In genomic region chr3:179391906-179392305, GRCh38 we compare ENCODE assay signal across 23 cellular contexts. TPM values are rescaled to one million over a fixed set of nuclear protein-coding genes. Genes with fewer than 3 reads are reported as not detected.
DNase-seq lines count a peak whose midpoint lies in the region; ATAC-seq and TF ChIP-seq lines count a peak whose summit lies in the region.
"Had no signal": no experiment of that assay in that cellular context is flagged by ENCODE, and none has a peak within 500 bp of the region (broad histone marks: within the 10 kb centered on the region; RNA-seq: fewer than 3 reads in every experiment).

No MANE protein-coding gene starts in this region.

- ATAC-seq in GM18868 (IDR thresholded peaks at IDR 0.05; ENCODE audit: unreplicated experiment) (peak; percentile 72), GM21737 (IDR thresholded peaks at IDR 0.05; ENCODE audit: unreplicated experiment) (no peak)
- ATAC-seq: CD8-positive, alpha-beta T cell; HCT116 had no signal

- H4K20me1 ChIP-seq in Karpas-422 (ENCODE audit: insufficient read depth, low read depth, low read length): no peaks in the 10 kb centered on the region

- H3K9me3 ChIP-seq in Karpas-422 (ENCODE audit: low read length): no peaks in the 10 kb centered on the region
- H3K9me3 ChIP-seq: Caco-2, Peyer's patch had no signal

- H3K4me3 ChIP-seq in Karpas-422 (ENCODE audit: low read length) (no peak overlapping the region), H7 (ENCODE audit: insufficient read depth, low read depth, low read length) (no peak overlapping the region)
- H3K4me3 ChIP-seq: Peyer's patch had no signal

- peaks cover 33% of the 10 kb centered on the region for H3K4me1 Mint-ChIP-seq in chondrocyte (ENCODE audit: low read depth)
- H3K4me1 Mint-ChIP-seq in activated naive CD4-positive, alpha-beta T cell treated with anti-CD3 and anti-CD28 coated beads, Interleukin-2, amount 10 ng/mL, durations not matched to agents 7 days and 5 days: no peaks in the 10 kb centered on the region

- H3K4me1 ChIP-seq in Karpas-422 (ENCODE audit: low read length): peaks cover 22% of the 10 kb centered on the region
- H3K4me1 ChIP-seq: Caco-2, Peyer's patch had no signal

- peak overlapping the region; percentile 49 for H3K4me2 ChIP-seq in Karpas-422 (ENCODE audit: low read depth, low read length, poor library complexity, severe bottlenecking)

- TF ChIP-seq CTCF in chondrocyte (IDR thresholded peaks at IDR 0.05): no peak

- no peak overlapping the region for H2AFZ ChIP-seq in Karpas-422 (ENCODE audit: low read length)

- peak overlapping the region; percentile 45; the same call in 1 of the 2 replicates for H3K27ac ChIP-seq in Karpas-422 (ENCODE audit: low read length)
- H3K27ac ChIP-seq: C4-2B, Peyer's patch had no signal

- H3K4me3 Mint-ChIP-seq in chondrocyte (ENCODE audit: unreplicated experiment): no peak overlapping the region
- H3K4me3 Mint-ChIP-seq in activated naive CD4-positive, alpha-beta T cell treated with anti-CD3 and anti-CD28 coated beads, Interleukin-2, amount 10 ng/mL, durations not matched to agents 7 days and 5 days: no peak overlapping the region
- H3K4me3 Mint-ChIP-seq: CD8-positive, alpha-beta T cell had no signal

- H3K9ac ChIP-seq in Karpas-422 (ENCODE audit: low read length): no peak overlapping the region

- peaks cover 4% of the 10 kb centered on the region for H3K79me2 ChIP-seq in Karpas-422 (ENCODE audit: low read length)

- no peak for DNase-seq in Karpas-422
- DNase-seq in chondrocyte (ENCODE audit: low spot score): no peak
- DNase-seq in activated naive CD4-positive, alpha-beta T cell treated with anti-CD3 and anti-CD28 coated beads, Interleukin-2, amount 10 ng/mL, durations not matched to agents 7 days and 5 days: no peak
- DNase-seq in H7: no peak
- no peak for DNase-seq in NCI-H2171 (lab: John Stamatoyannopoulos, UW)
- DNase-seq: Caco-2; CD8-positive, alpha-beta T cell; DMS79 treated with DMSO at 0.1 percent for 48 hours; KG1; NCI-H1092; NCI-H1417 treated with DMSO at 0.1 percent for 48 hours; NCI-H1694 treated with DMSO at 0.1 percent for 48 hours; NCI-H2081; NCI-H226; NCI-H510A; NCI-H69; OCI-M1; Peyer's patch; SHP77 treated with DMSO at 0.1 percent for 48 hours had no signal

- peaks cover 7% of the 10 kb centered on the region for H3K36me3 Mint-ChIP-seq in chondrocyte (ENCODE audit: low read depth)
- H3K36me3 Mint-ChIP-seq in activated naive CD4-positive, alpha-beta T cell treated with anti-CD3 and anti-CD28 coated beads, Interleukin-2, amount 10 ng/mL, durations not matched to agents 7 days and 5 days: peaks cover 30% of the 10 kb centered on the region

- no peaks in the 10 kb centered on the region for H3K9me3 Mint-ChIP-seq in chondrocyte (ENCODE audit: low read depth)
- no peaks in the 10 kb centered on the region for H3K9me3 Mint-ChIP-seq in activated naive CD4-positive, alpha-beta T cell treated with anti-CD3 and anti-CD28 coated beads, Interleukin-2, amount 10 ng/mL, durations not matched to agents 7 days and 5 days
- H3K9me3 Mint-ChIP-seq: CD8-positive, alpha-beta T cell had no signal

- CTCF ChIA-PET in activated naive CD4-positive, alpha-beta T cell treated with anti-CD3 and anti-CD28 coated beads, Interleukin-2, amount 10 ng/mL, durations not matched to agents 7 days and 5 days (lab: Charles Lee): no interaction called here

- H3K27me3 ChIP-seq in Karpas-422 (ENCODE audit: low read length) (no peaks in the 10 kb centered on the region), H7 (ENCODE audit: control insufficient read depth, insufficient read depth, low read length) (no peaks in the 10 kb centered on the region)
- H3K27me3 ChIP-seq: Peyer's patch had no signal

- peak overlapping the region; percentile 74 for H3K27ac Mint-ChIP-seq in chondrocyte (ENCODE audit: unreplicated experiment)
- H3K27ac Mint-ChIP-seq in activated naive CD4-positive, alpha-beta T cell treated with anti-CD3 and anti-CD28 coated beads, Interleukin-2, amount 10 ng/mL, durations not matched to agents 7 days and 5 days: no peak overlapping the region
- H3K27ac Mint-ChIP-seq: CD8-positive, alpha-beta T cell had no signal

- no peaks in the 10 kb centered on the region for H3K9me2 ChIP-seq in Karpas-422 (replicated peaks; ENCODE audit: insufficient read depth, low read length)

- H3K27me3 Mint-ChIP-seq in chondrocyte (ENCODE audit: low read depth): no peaks in the 10 kb centered on the region
- no peaks in the 10 kb centered on the region for H3K27me3 Mint-ChIP-seq in activated naive CD4-positive, alpha-beta T cell treated with anti-CD3 and anti-CD28 coated beads, Interleukin-2, amount 10 ng/mL, durations not matched to agents 7 days and 5 days

- H3K36me3 ChIP-seq in Karpas-422 (ENCODE audit: insufficient read depth, low read length): peaks cover 51% of the 10 kb centered on the region
- no peaks in the 10 kb centered on the region; the same call in 1 of the 2 replicates for H3K36me3 ChIP-seq in H7 (replicated peaks; ENCODE audit: control insufficient read depth, insufficient read depth, low read length)

RNA-seq across cellular contexts. Expression of gene MFN1, which starts 44.4 kb away (rescaled TPM):
- 26.1 and 58.9 TPM in 2 replicates for total RNA-seq in Karpas-422 (2014; rRNA removed; shearing (Covaris generic); ENCODE audit: low replicate concordance)
- total RNA-seq in chondrocyte: 46.4 to 56.6 TPM (median 50.3 TPM) in 3 replicates
- 21.7 and 24.5 TPM in 2 replicates for total RNA-seq in H7 (2014; rRNA removed; shearing (Covaris generic))

RNA-seq across cellular contexts. Expression of gene GNB4, which starts 59.4 kb away (rescaled TPM):
- 0.18 and 0.78 TPM in 2 replicates for total RNA-seq in Karpas-422 (2014; rRNA removed; shearing (Covaris generic); ENCODE audit: low replicate concordance)
- 73.8 to 77.6 TPM (median 75.9 TPM) in 3 replicates for total RNA-seq in chondrocyte
- total RNA-seq in H7 (2014; rRNA removed; shearing (Covaris generic)): 50.4 and 56.1 TPM in 2 replicates

Comparison
In these comparisons a context has a peak if more than half of its experiments do, and no peak if none do; other contexts are left out.
1. RNA of gene GNB4, which starts 59.4 kb away (total RNA-seq): 73.8 to 77.6 TPM in chondrocyte and 50.4 to 56.1 TPM in H7; 0.18 to 0.78 TPM in Karpas-422; every median in the first group is over 10 times any median in the second.